24 cellular contexts compared by ENCODE assay signal in genomic region chr17:55456307-55457240, GRCh38. TPM values are rescaled to one million over a fixed set of nuclear protein-coding genes. Genes with fewer than 3 reads are reported as not detected.
"Had no signal": no experiment of that assay in that cellular context is flagged by ENCODE, and none has a peak within 500 bp of the region (broad histone marks: within the 10 kb centered on the region; RNA-seq: fewer than 3 reads in every experiment).

No MANE protein-coding gene starts in this region.

- ATAC-seq: esophagus mucosa, foreskin keratinocyte, left lobe of liver had no signal

- H3K9me3 ChIP-seq: upper lobe of left lung had no signal

- DNase-seq: activated CD4-positive, alpha-beta T cell treated with anti-CD3 and anti-CD28 coated beads for 1 hour; activated CD8-positive, alpha-beta memory T cell treated with anti-CD3 and anti-CD28 coated beads for 24 hours; activated CD8-positive, alpha-beta memory T cell treated with anti-CD3 and anti-CD28 coated beads, Interleukin-2, amount 50 U/mL, for 48 hours; activated effector memory CD4-positive, alpha-beta T cell treated with Interleukin-2 at 50 U/mL for 16 hours; activated naive CD4-positive, alpha-beta T cell treated with anti-CD3 and anti-CD28 coated beads, Interleukin-2, amount 10 ng/mL, durations not matched to agents 7 days and 5 days; activated T-cell treated with anti-CD3 and anti-CD28 coated beads, Interleukin-2, amount 50 U/mL, for 48 hours; amniotic stem cell; effector CD8-positive, alpha-beta T cell; foreskin keratinocyte; hippocampal formation; kidney; midbrain; T-helper 2 cell; upper lobe of left lung; WERI-Rb-1 had no signal

- H3K27me3 ChIP-seq: foreskin keratinocyte, upper lobe of left lung had no signal

- H3K36me3 ChIP-seq: upper lobe of left lung, WERI-Rb-1 had no signal

- H3K4me3 ChIP-seq: lung, skin epidermis, upper lobe of left lung had no signal

- H3K27ac ChIP-seq: foreskin keratinocyte, upper lobe of left lung, WERI-Rb-1 had no signal

RNA-seq across cellular contexts. Expression of gene SMIM36, which starts 54.7 kb away (rescaled TPM):
- total RNA-seq: cerebellum, esophagus mucosa, foreskin keratinocyte, kidney, left lobe of liver, lung, omental fat pad, progenitor cell of endocrine pancreas, temporal lobe, upper lobe of left lung had no signal
- polyA plus RNA-seq: foreskin keratinocyte, lung, neural cell had no signal
